8 cellular contexts compared by ENCODE assay signal in the genomic region with DNA sequence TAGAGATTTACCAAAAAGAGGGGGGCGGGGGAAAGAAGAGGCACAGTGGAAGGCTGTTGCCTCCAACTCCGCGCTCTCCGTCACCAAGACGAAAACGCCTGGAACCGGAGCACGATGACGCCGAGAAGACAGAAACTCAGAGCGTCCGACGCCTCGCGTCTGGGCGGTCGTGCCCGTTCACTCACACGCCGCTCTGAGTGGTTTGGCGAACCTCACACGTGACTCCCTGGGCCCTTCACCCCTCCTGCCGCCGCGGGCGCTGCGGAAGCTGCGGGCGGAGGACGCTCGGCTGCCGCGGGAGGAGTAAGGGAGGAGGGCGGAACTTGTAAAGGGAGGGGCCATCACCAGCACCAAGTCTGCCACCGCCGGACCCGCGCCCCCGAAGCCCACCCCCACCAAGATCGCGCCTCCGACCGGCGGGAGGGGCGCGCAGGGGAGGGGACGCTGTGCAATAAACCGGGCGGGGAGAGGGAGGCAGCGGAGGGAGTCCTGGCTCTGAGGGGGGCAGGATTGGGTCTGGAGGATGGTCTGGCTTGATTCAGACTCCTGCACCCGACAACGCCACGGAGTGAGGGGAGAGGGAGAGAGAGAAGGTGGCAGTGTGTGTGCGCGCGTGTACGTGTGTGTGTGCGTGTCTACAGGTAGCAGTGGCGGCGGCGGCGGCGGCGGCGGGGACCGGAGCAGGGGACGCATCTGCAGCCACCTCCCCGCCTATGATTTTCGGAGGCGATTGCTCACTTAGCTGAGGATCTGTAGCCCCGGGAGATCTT. TPM values are rescaled to one million over a fixed set of nuclear protein-coding genes. Genes with fewer than 3 reads are reported as not detected.
DNase-seq lines count a peak whose midpoint lies in the region; ATAC-seq and TF ChIP-seq lines count a peak whose summit lies in the region.

No MANE protein-coding gene starts in this region.

- peaks cover 23% of the 10 kb centered on the region for H3K4me1 Mint-ChIP-seq in Calu3 (ENCODE audit: low read depth, unreplicated experiment)
- H3K4me1 Mint-ChIP-seq in activated T-helper 2 cell treated with anti-CD3 and anti-CD28 coated beads, Interferon-gamma antibody, Interleukin-2, Interleukin-4, amounts not matched to agents 10 μg/mL and 5 μg/mL and 100 μg/mL, durations not matched to agents 14 hours and 24 hours and 36 hours (ENCODE audit: low read depth): peaks cover 27% of the 10 kb centered on the region
- H3K4me1 Mint-ChIP-seq in naive thymus-derived CD4-positive, alpha-beta T cell: peaks cover 23 to 39% (median 31%) of the 10 kb centered on the region in 7 donors

- intact Hi-C loops in Calu3 (cut with micrococcal nuclease; ENCODE audit: unreplicated experiment): loop anchor here (5.0 to 10.0 kb wide), 3 partner anchors 173 to 411 kb away; no protein-coding TSS in a partner anchor
- intact Hi-C loops in activated T-helper 2 cell treated with anti-CD3 and anti-CD28 coated beads, Interferon-gamma antibody, Interleukin-2, Interleukin-4, amounts not matched to agents 10 μg/mL and 5 μg/mL and 100 μg/mL, durations not matched to agents 14 hours and 24 hours and 36 hours (cut with micrococcal nuclease): loop anchor here (2.0 to 10.0 kb wide), 2 partner anchors 189 to 951 kb away; a partner anchor contains a TSS
- intact Hi-C loops in naive thymus-derived CD4-positive, alpha-beta T cell (cut with micrococcal nuclease): loop anchor here in 1 of 2 donors (10.0 kb wide), 1 partner anchor 189 kb away; no protein-coding TSS in a partner anchor

- H3K4me1 ChIP-seq in naive thymus-derived CD4-positive, alpha-beta T cell (ENCODE audit: control insufficient read depth in 2 of 2, insufficient read depth in 2 of 2, low read length in 2 of 2): peaks cover 0 to 3% of the 10 kb centered on the region in 2 donors
- peaks cover 4% of the 10 kb centered on the region for H3K4me1 ChIP-seq in thymus (ENCODE audit: control insufficient read depth, insufficient read depth, low read length)

- H3K9me3 Mint-ChIP-seq in Calu3 (ENCODE audit: low read depth, unreplicated experiment): no peaks in the 10 kb centered on the region
- H3K9me3 Mint-ChIP-seq in activated T-helper 2 cell treated with anti-CD3 and anti-CD28 coated beads, Interferon-gamma antibody, Interleukin-2, Interleukin-4, amounts not matched to agents 10 μg/mL and 5 μg/mL and 100 μg/mL, durations not matched to agents 14 hours and 24 hours and 36 hours: no peaks in the 10 kb centered on the region
- peaks cover 0 to 40% (median 6%) of the 10 kb centered on the region in 11 donors for H3K9me3 Mint-ChIP-seq in naive thymus-derived CD4-positive, alpha-beta T cell

- POLR2A ChIA-PET in naive thymus-derived CD4-positive, alpha-beta T cell (lab: Charles Lee): no interaction called here

- peak overlapping the region; percentile 95 for H3K27ac Mint-ChIP-seq in Calu3 (ENCODE audit: unreplicated experiment)
- no peak overlapping the region for H3K27ac Mint-ChIP-seq in activated T-helper 2 cell treated with anti-CD3 and anti-CD28 coated beads, Interferon-gamma antibody, Interleukin-2, Interleukin-4, amounts not matched to agents 10 μg/mL and 5 μg/mL and 100 μg/mL, durations not matched to agents 14 hours and 24 hours and 36 hours
- H3K27ac Mint-ChIP-seq in naive thymus-derived CD4-positive, alpha-beta T cell: peak overlapping the region in 3 of 9 donors; percentile 14 to 81 (median 66)

- H3K36me3 Mint-ChIP-seq in Calu3 (ENCODE audit: insufficient read depth, unreplicated experiment): peaks cover 37% of the 10 kb centered on the region
- H3K36me3 Mint-ChIP-seq in activated T-helper 2 cell treated with anti-CD3 and anti-CD28 coated beads, Interferon-gamma antibody, Interleukin-2, Interleukin-4, amounts not matched to agents 10 μg/mL and 5 μg/mL and 100 μg/mL, durations not matched to agents 14 hours and 24 hours and 36 hours (ENCODE audit: low read depth): no peaks in the 10 kb centered on the region
- peaks cover 0 to 7% (median 0%) of the 10 kb centered on the region in 5 donors for H3K36me3 Mint-ChIP-seq in naive thymus-derived CD4-positive, alpha-beta T cell

- DNase-seq in Calu3: peak; percentile 88
- DNase-seq in GM20000 (ENCODE audit: low spot score): peak; percentile 65
- peak; percentile 99 for DNase-seq in NCI-H69 (lab: John Stamatoyannopoulos, UW)
- DNase-seq in activated T-helper 2 cell treated with anti-CD3 and anti-CD28 coated beads, Interferon-gamma antibody, Interleukin-2, Interleukin-4, amounts not matched to agents 10 μg/mL and 5 μg/mL and 100 μg/mL, durations not matched to agents 14 hours and 24 hours and 36 hours (ENCODE audit: low spot score): peak; percentile 64
- peak; percentile 81 for DNase-seq in fibroblast of the conjunctiva (ENCODE audit: low read depth)
- DNase-seq in naive thymus-derived CD4-positive, alpha-beta T cell: peak in 8 of 9 donors; percentile 10 to 57 (median 30)

- H3K4me3 Mint-ChIP-seq in Calu3 (ENCODE audit: low read depth, unreplicated experiment): peak overlapping the region; percentile 77
- peak overlapping the region; percentile 76 for H3K4me3 Mint-ChIP-seq in activated T-helper 2 cell treated with anti-CD3 and anti-CD28 coated beads, Interferon-gamma antibody, Interleukin-2, Interleukin-4, amounts not matched to agents 10 μg/mL and 5 μg/mL and 100 μg/mL, durations not matched to agents 14 hours and 24 hours and 36 hours (ENCODE audit: low read depth)
- H3K4me3 Mint-ChIP-seq in naive thymus-derived CD4-positive, alpha-beta T cell: peak overlapping the region; percentile 71 to 86 (median 81)

- CTCF ChIA-PET in Calu3 (lab: Charles Lee): interaction anchor here (0.6 to 1.9 kb wide), 4 partner anchors 8 to 194 kb away, joined by 3 to 4 read pairs (median 4); no protein-coding TSS in a partner anchor
- CTCF ChIA-PET in naive thymus-derived CD4-positive, alpha-beta T cell (lab: Charles Lee): no interaction called here

- no peak overlapping the region for H3K27ac ChIP-seq in naive thymus-derived CD4-positive, alpha-beta T cell (ENCODE audit: low read depth, low read length)
- no peak overlapping the region for H3K27ac ChIP-seq in thymus (ENCODE audit: low read depth)

- H3K27me3 ChIP-seq in naive thymus-derived CD4-positive, alpha-beta T cell (ENCODE audit: control insufficient read depth in 2 of 2, insufficient read depth in 2 of 2, low read length in 2 of 2): peaks cover 3 to 9% of the 10 kb centered on the region in 2 donors
- H3K27me3 ChIP-seq in thymus (ENCODE audit: control insufficient read depth, insufficient read depth): peaks cover 26% of the 10 kb centered on the region

- under 1% methylated on average over 71 of the region's 71 CpGs for WGBS in thymus

- TF ChIP-seq CTCF in Calu3 (IDR thresholded peaks at IDR 0.05; ENCODE audit: unreplicated experiment) (no peak), GM20000 (IDR thresholded peaks at IDR 0.05; ENCODE audit: extremely low read depth, missing control alignments) (no peak)

- no peaks in the 10 kb centered on the region for H3K9me3 ChIP-seq in naive thymus-derived CD4-positive, alpha-beta T cell (ENCODE audit: control insufficient read depth in 2 of 3, low read length in 3 of 3)
- peaks cover 1% of the 10 kb centered on the region for H3K9me3 ChIP-seq in thymus (ENCODE audit: control insufficient read depth)

- H3K27me3 Mint-ChIP-seq in Calu3 (ENCODE audit: unreplicated experiment): peaks cover 28% of the 10 kb centered on the region
- H3K27me3 Mint-ChIP-seq in activated T-helper 2 cell treated with anti-CD3 and anti-CD28 coated beads, Interferon-gamma antibody, Interleukin-2, Interleukin-4, amounts not matched to agents 10 μg/mL and 5 μg/mL and 100 μg/mL, durations not matched to agents 14 hours and 24 hours and 36 hours (ENCODE audit: low read depth): peaks cover 62% of the 10 kb centered on the region
- peaks cover 65 to 73% (median 68%) of the 10 kb centered on the region in 5 donors for H3K27me3 Mint-ChIP-seq in naive thymus-derived CD4-positive, alpha-beta T cell

- peak; percentile 94 for ATAC-seq in HG03571 (IDR thresholded peaks at IDR 0.05; ENCODE audit: unreplicated experiment)
- ATAC-seq in naive thymus-derived CD4-positive, alpha-beta T cell: peak; percentile 86

- H3K4me3 ChIP-seq in naive thymus-derived CD4-positive, alpha-beta T cell (ENCODE audit: low read length): peak overlapping the region; percentile 38
- peak overlapping the region; percentile 58 for H3K4me3 ChIP-seq in thymus (ENCODE audit: low read length)

- TSS peak; percentile 91 for BruUV-seq in Calu3 (replicated peaks; lab: Mats Ljungman, UMichigan)

- no peaks in the 10 kb centered on the region for H3K36me3 ChIP-seq in naive thymus-derived CD4-positive, alpha-beta T cell (ENCODE audit: control insufficient read depth in 2 of 3, insufficient read depth in 3 of 3, low read length in 3 of 3)
- no peaks in the 10 kb centered on the region for H3K36me3 ChIP-seq in thymus (ENCODE audit: control insufficient read depth, insufficient read depth)

RNA-seq across cellular contexts. Expression of a gene that starts 1.9 kb away (rescaled TPM):
- 2.2 and 2.6 TPM in 2 replicates for total RNA-seq in Calu3 (2022)
- total RNA-seq in activated T-helper 2 cell treated with anti-CD3 and anti-CD28 coated beads, Interferon-gamma antibody, Interleukin-2, Interleukin-4, amounts not matched to agents 10 μg/mL and 5 μg/mL and 100 μg/mL, durations not matched to agents 14 hours and 24 hours and 36 hours: not detected in 2 replicates
- not detected for total RNA-seq in naive thymus-derived CD4-positive, alpha-beta T cell
- polyA plus RNA-seq in naive thymus-derived CD4-positive, alpha-beta T cell: not detected
- 0.16 TPM for polyA plus RNA-seq in thymus

Comparison
In these comparisons a context has a peak if more than half of its experiments do, and no peak if none do; other contexts are left out.
1. DNase-seq: peak in every context shown above with its lines; median percentile 99 in NCI-H69; 88 in Calu3; 81 in fibroblast of the conjunctiva; 65 in GM20000; 64 in activated T-helper 2 cell treated with anti-CD3 and anti-CD28 coated beads, Interferon-gamma antibody, Interleukin-2, Interleukin-4, amounts not matched to agents 10 μg/mL and 5 μg/mL and 100 μg/mL, durations not matched to agents 14 hours and 24 hours and 36 hours; 30 in naive thymus-derived CD4-positive, alpha-beta T cell.